18 cellular contexts compared by ENCODE assay signal in genomic region chr13:25731511-25731910, GRCh38.
"Had no signal": no experiment of that assay in that cellular context is flagged by ENCODE, and none has a peak within 500 bp of the region (broad histone marks: within the 10 kb centered on the region; RNA-seq: fewer than 3 reads in every experiment).

No MANE protein-coding gene starts in this region.

- H3K9me3 ChIP-seq: heart left ventricle, psoas muscle, suprapubic skin, tibial artery, upper lobe of left lung, uterus had no signal

- H3K4me1 ChIP-seq: heart left ventricle, psoas muscle, suprapubic skin, tibial artery, uterus had no signal

- FAIRE-seq: frontal cortex, small intestine had no signal

- H3K27ac ChIP-seq: dorsolateral prefrontal cortex, heart left ventricle, psoas muscle, suprapubic skin, tibial artery, upper lobe of left lung, uterus had no signal

- H3K4me3 ChIP-seq: dorsolateral prefrontal cortex, heart left ventricle, psoas muscle, suprapubic skin, tibial artery, upper lobe of left lung, uterus had no signal

- DNase-seq: cortex of kidney; dorsolateral prefrontal cortex; effector CD8-positive, alpha-beta T cell; heart left ventricle; hippocampal formation; natural killer cell; nucleus accumbens; psoas muscle; retina; small intestine; stimulated activated CD4-positive, alpha-beta T cell treated with anti-CD3 and anti-CD28 coated beads, Interleukin-2, amount 100 ng/mL, for 48 hours; stimulated activated naive CD4-positive, alpha-beta T cell treated with Interleukin-2 at 50 U/mL for 16 hours; tibial artery; upper lobe of left lung; uterus had no signal

- H3K27me3 ChIP-seq: dorsolateral prefrontal cortex, suprapubic skin, upper lobe of left lung, uterus had no signal

- ATAC-seq: natural killer cell, psoas muscle, sciatic nerve had no signal

- H3K36me3 ChIP-seq: heart left ventricle, suprapubic skin, tibial artery, upper lobe of left lung, uterus had no signal
